In the genomic region with DNA sequence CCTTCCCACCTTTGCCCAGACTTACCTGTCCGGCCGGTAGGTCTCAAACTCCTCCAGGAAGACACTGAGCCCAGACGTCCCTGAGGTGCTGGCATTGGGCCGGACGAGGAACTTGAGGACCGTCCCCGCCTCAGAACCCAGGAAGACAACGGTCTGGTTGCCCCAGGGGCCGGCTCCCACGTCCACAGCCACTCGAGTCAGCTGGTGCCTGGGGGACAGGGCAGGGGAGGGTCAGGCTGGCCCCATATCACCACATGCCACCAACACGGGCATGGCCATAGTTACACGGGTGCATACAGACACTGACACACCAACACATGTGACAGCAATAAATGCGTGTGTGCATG, we compare ENCODE assay signal across 1 cellular context.
TF ChIP-seq lines count a peak whose summit lies in the region.

No MANE protein-coding gene starts in this region.

TF ChIP-seq in K562, 482 proteins besides CTCF, POLR2A, EP300 and RAD21:
- no peak for TF ChIP-seq GTF2F1 (IDR thresholded peaks at IDR 0.05; ENCODE audit: low read depth, low read length)
- TF ChIP-seq, protein P1, sequence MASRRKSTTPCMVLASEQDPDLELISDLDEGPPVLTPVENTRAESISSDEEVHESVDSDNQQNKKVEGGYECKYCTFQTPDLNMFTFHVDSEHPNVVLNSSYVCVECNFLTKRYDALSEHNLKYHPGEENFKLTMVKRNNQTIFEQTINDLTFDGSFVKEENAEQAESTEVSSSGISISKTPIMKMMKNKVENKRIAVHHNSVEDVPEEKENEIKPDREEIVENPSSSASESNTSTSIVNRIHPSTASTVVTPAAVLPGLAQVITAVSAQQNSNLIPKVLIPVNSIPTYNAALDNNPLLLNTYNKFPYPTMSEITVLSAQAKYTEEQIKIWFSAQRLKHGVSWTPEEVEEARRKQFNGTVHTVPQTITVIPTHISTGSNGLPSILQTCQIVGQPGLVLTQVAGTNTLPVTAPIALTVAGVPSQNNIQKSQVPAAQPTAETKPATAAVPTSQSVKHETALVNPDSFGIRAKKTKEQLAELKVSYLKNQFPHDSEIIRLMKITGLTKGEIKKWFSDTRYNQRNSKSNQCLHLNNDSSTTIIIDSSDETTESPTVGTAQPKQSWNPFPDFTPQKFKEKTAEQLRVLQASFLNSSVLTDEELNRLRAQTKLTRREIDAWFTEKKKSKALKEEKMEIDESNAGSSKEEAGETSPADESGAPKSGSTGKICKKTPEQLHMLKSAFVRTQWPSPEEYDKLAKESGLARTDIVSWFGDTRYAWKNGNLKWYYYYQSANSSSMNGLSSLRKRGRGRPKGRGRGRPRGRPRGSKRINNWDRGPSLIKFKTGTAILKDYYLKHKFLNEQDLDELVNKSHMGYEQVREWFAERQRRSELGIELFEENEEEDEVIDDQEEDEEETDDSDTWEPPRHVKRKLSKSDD (conservative IDR thresholded peaks at IDR 0.05; ENCODE audit: low read length): no peak
- TF ChIP-seq, protein P2, sequence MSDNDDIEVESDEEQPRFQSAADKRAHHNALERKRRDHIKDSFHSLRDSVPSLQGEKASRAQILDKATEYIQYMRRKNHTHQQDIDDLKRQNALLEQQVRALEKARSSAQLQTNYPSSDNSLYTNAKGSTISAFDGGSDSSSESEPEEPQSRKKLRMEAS (CRISPR knock-in tag; IDR thresholded peaks at IDR 0.05): peak; percentile 33; the same call in 1 of the 2 replicates
- TF ChIP-seq EHMT2 (IDR thresholded peaks at IDR 0.05): no peak
- TF ChIP-seq, protein P3, sequence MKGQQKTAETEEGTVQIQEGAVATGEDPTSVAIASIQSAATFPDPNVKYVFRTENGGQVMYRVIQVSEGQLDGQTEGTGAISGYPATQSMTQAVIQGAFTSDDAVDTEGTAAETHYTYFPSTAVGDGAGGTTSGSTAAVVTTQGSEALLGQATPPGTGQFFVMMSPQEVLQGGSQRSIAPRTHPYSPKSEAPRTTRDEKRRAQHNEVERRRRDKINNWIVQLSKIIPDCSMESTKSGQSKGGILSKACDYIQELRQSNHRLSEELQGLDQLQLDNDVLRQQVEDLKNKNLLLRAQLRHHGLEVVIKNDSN (CRISPR knock-in tag; IDR thresholded peaks at IDR 0.05): 0 out of 2 replicates have a peak, but pooled peaks have one; percentile 15
- TF ChIP-seq, protein P4, sequence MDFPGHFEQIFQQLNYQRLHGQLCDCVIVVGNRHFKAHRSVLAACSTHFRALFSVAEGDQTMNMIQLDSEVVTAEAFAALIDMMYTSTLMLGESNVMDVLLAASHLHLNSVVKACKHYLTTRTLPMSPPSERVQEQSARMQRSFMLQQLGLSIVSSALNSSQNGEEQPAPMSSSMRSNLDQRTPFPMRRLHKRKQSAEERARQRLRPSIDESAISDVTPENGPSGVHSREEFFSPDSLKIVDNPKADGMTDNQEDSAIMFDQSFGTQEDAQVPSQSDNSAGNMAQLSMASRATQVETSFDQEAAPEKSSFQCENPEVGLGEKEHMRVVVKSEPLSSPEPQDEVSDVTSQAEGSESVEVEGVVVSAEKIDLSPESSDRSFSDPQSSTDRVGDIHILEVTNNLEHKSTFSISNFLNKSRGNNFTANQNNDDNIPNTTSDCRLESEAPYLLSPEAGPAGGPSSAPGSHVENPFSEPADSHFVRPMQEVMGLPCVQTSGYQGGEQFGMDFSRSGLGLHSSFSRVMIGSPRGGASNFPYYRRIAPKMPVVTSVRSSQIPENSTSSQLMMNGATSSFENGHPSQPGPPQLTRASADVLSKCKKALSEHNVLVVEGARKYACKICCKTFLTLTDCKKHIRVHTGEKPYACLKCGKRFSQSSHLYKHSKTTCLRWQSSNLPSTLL (IDR thresholded peaks at IDR 0.05): no peak
- no peak for TF ChIP-seq ETS2 (tag; IDR thresholded peaks at IDR 0.05; ENCODE audit: borderline replicate concordance, poor library complexity, severe bottlenecking)
- TF ChIP-seq BHLHE40 (IDR thresholded peaks at IDR 0.05; ENCODE audit: low read length): no peak
